ENCODE assay signal across 26 cellular contexts in genomic region chr2:240195316-240195861, GRCh38. TPM values are rescaled to one million over a fixed set of nuclear protein-coding genes. Genes with fewer than 3 reads are reported as not detected.
"Had no signal": no experiment of that assay in that cellular context is flagged by ENCODE, and none has a peak within 500 bp of the region (broad histone marks: within the 10 kb centered on the region; RNA-seq: fewer than 3 reads in every experiment).

No MANE protein-coding gene starts in this region.

- H3K27me3 ChIP-seq: ascending aorta, body of pancreas had no signal

- DNase-seq: activated B cell treated with CpG ODN at 0.5 μM for 24 hours; activated CD4-positive, alpha-beta memory T cell treated with anti-CD3 and anti-CD28 coated beads for 36 hours; activated CD4-positive, alpha-beta T cell treated with anti-CD3 and anti-CD28 coated beads, Interleukin-2, amount 10 ng/mL, durations not matched to agents 7 days and 5 days; activated CD8-positive, alpha-beta memory T cell treated with anti-CD3 and anti-CD28 coated beads for 24 hours; activated gamma-delta T cell treated with Interleukin-2 at 50 U/mL for 16 hours; activated T-cell treated with anti-CD3 and anti-CD28 coated beads, Interleukin-2, amount 50 U/mL, for 4 hours; body of pancreas; KG1; NCI-H1092; NCI-H1417 treated with DMSO at 0.1 percent for 48 hours; NCI-H1694; NCI-H2029; NCI-H2107; NCI-H2171 treated with DMSO at 0.1 percent for 48 hours; NCI-H226; NCI-H526; NCI-H82; T-cell; T-helper 2 cell; T1000 had no signal

- H3K36me3 ChIP-seq: ascending aorta had no signal

- H3K4me1 ChIP-seq: ascending aorta, body of pancreas had no signal

- ATAC-seq: activated T-cell treated with anti-CD3 and anti-CD28 coated beads, Interleukin-2, amount 50 U/mL, for 4 hours; body of pancreas; T-cell had no signal

- H3K27ac ChIP-seq: ascending aorta, body of pancreas, SK-N-MC had no signal

- H3K4me3 ChIP-seq: ascending aorta, body of pancreas, SK-N-MC had no signal

- H3K9me3 ChIP-seq: ascending aorta, body of pancreas had no signal

RNA-seq across cellular contexts. Expression of gene OTOS, which starts 54.9 kb away (rescaled TPM):
- total RNA-seq: activated B cell treated with CpG ODN at 0.5 μM for 24 hours; activated CD4-positive, alpha-beta memory T cell treated with anti-CD3 and anti-CD28 coated beads for 36 hours; activated CD4-positive, alpha-beta T cell treated with anti-CD3 and anti-CD28 coated beads, Interleukin-2, amount 10 ng/mL, durations not matched to agents 7 days and 5 days; activated T-cell treated with anti-CD3 and anti-CD28 coated beads, Interleukin-2, amount 50 U/mL, for 4 hours; ascending aorta; body of pancreas; MCF 10A; NCI-H460; OCI-LY7; T-cell had no signal
- polyA plus RNA-seq: IgD-negative memory B cell had no signal
